Comparison of ENCODE assay signal across 16 cellular contexts in genomic region chr7:90536449-90536848, GRCh38. TPM values are rescaled to one million over a fixed set of nuclear protein-coding genes. Genes with fewer than 3 reads are reported as not detected.
DNase-seq lines count a peak whose midpoint lies in the region; ATAC-seq, FAIRE-seq and TF ChIP-seq lines count a peak whose summit lies in the region.
"Had no signal": no experiment of that assay in that cellular context is flagged by ENCODE, and none has a peak within 500 bp of the region (broad histone marks: within the 10 kb centered on the region; RNA-seq: fewer than 3 reads in every experiment).

No MANE protein-coding gene starts in this region.

- no peak overlapping the region for H2AFZ ChIP-seq in GM12878 (ENCODE audit: control insufficient read depth, low read depth, low read length)

- H3K27me3 Mint-ChIP-seq in immature natural killer cell (ENCODE audit: low read depth in 3 of 3): peaks cover 2 to 5% (median 3%) of the 10 kb centered on the region in 3 donors

- no peaks in the 10 kb centered on the region; a peak in 1 of 4 replicates for H3K27me3 ChIP-seq in GM12878 (replicated peaks in 1 of 2; ENCODE audit: control insufficient read depth in 2 of 2, insufficient read depth in 2 of 2, low read length in 1 of 2)
- H3K27me3 ChIP-seq in transverse colon: no peaks in the 10 kb centered on the region
- H3K27me3 ChIP-seq: gastrocnemius medialis, vagina had no signal

- no peak for FAIRE-seq in GM12878 (lab: Jason Lieb, UNC)

- RAD21 ChIA-PET in GM12878 (lab: Charles Lee; ENCODE audit: unreplicated experiment): no interaction called here

- H3K79me2 ChIP-seq in GM12878 (ENCODE audit: control insufficient read depth, insufficient read depth, low read length): no peaks in the 10 kb centered on the region

- TF ChIP-seq POLR2A in GM12878 (IDR thresholded peaks at IDR 0.05; ENCODE audit: low read depth, low read length) (no peak), transverse colon (IDR thresholded peaks at IDR 0.05) (no peak)

- POLR2A ChIA-PET in GM12878 (lab: Charles Lee): no interaction called here

- SMC1A ChIA-PET in GM12878 (lab: Charles Lee; ENCODE audit: uncharacterized antibody, unreplicated experiment): no interaction called here

- TF ChIP-seq CTCF in GM12878 (IDR thresholded peaks at IDR 0.05 in 2 of 3, conservative IDR thresholded peaks at IDR 0.05 in 1 of 3; ENCODE audit: control insufficient read depth in 2 of 3, extremely low read depth in 1 of 3, insufficient read depth in 1 of 3, low read depth in 3 of 3, low read length in 3 of 3) (no peak), transverse colon (IDR thresholded peaks at IDR 0.05) (no peak)

- in situ Hi-C loops in GM12878 (cut with MboI) (no loop called here), G401 (cut with HindIII; ENCODE audit: low sequenced_read_pairs) (no loop called here), transverse colon (cut with MboI; ENCODE audit: low pct_ligation_motif_present in 1 of 4, low pct_unique_long_range_greater_than_20kb in 1 of 4, low sequenced_read_pairs in 3 of 4) (no loop called here)

- intact Hi-C loops in GM12878 (cut with micrococcal nuclease; ENCODE audit: unreplicated experiment) (no loop called here), transverse colon (cut with DNase I; ENCODE audit: low total_unique reads) (no loop called here)

- no peaks in the 10 kb centered on the region for H3K36me3 Mint-ChIP-seq in immature natural killer cell

- H3K4me1 Mint-ChIP-seq in immature natural killer cell: no peaks in the 10 kb centered on the region
- H3K4me1 Mint-ChIP-seq: neural crest cell had no signal

- H3K9me3 Mint-ChIP-seq in immature natural killer cell: peaks cover 0 to 7% (median 0%) of the 10 kb centered on the region in 6 donors
- H3K9me3 Mint-ChIP-seq: neural crest cell had no signal

- H3K36me3 ChIP-seq in GM12878 (ENCODE audit: control insufficient read depth in 2 of 2, insufficient read depth in 2 of 2, low read length in 1 of 2) (no peaks in the 10 kb centered on the region), transverse colon (no peaks in the 10 kb centered on the region)
- H3K36me3 ChIP-seq: gastrocnemius medialis, vagina had no signal

- CTCF ChIA-PET in GM12878 (lab: Yijun Ruan, JAX): no interaction called here

- H3K4me3 Mint-ChIP-seq in immature natural killer cell: no peak overlapping the region
- H3K4me3 Mint-ChIP-seq: neural crest cell had no signal

- TF ChIP-seq RAD21 in GM12878 (IDR thresholded peaks at IDR 0.05; ENCODE audit: insufficient read depth, low read depth, low read length): no peak

- no peak overlapping the region for H3K27ac ChIP-seq in GM12878 (ENCODE audit: control insufficient read depth, insufficient read depth)
- no peak overlapping the region for H3K27ac ChIP-seq in transverse colon
- H3K27ac ChIP-seq: gastrocnemius medialis, HL-60, vagina had no signal

- H3K4me3 ChIP-seq in GM12878 (no peak overlapping the region), transverse colon (no peak overlapping the region)
- H3K4me3 ChIP-seq: gastrocnemius medialis, vagina had no signal

- H3K4me2 ChIP-seq in GM12878 (ENCODE audit: control insufficient read depth, insufficient read depth): no peak overlapping the region

- H3K27ac Mint-ChIP-seq in immature natural killer cell: no peak overlapping the region

- no TSS peak for BruUV-seq in GM12878 (replicated peaks; lab: Mats Ljungman, UMichigan)

- H4K20me1 ChIP-seq in GM12878 (ENCODE audit: control insufficient read depth, insufficient read depth): no peaks in the 10 kb centered on the region

- TF ChIP-seq EP300 in GM12878 (IDR thresholded peaks at IDR 0.05; ENCODE audit: borderline replicate concordance in 1 of 2, control insufficient read depth in 1 of 2, low read depth in 2 of 2, low read length in 2 of 2): peak in 1 of 2 experiments; percentile 28; a peak in 1 of 4 replicates
- TF ChIP-seq EP300 in transverse colon (IDR thresholded peaks at IDR 0.05; ENCODE audit: low read depth): no peak

- H3K4me1 ChIP-seq in GM12878 (ENCODE audit: control insufficient read depth, insufficient read depth, low read length) (peaks cover 4% of the 10 kb centered on the region; the same call in 1 of the 2 replicates), transverse colon (no peaks in the 10 kb centered on the region)
- H3K4me1 ChIP-seq: gastrocnemius medialis, vagina had no signal

- 0% methylated on average over 3 of the region's 3 CpGs for WGBS in GM12878 (ENCODE audit: insufficient coverage, insufficient replicate concordance, low lambda C conversion rate, missing lambda C conversion rate)
- WGBS in transverse colon (ENCODE audit: low coverage in 1 of 2), 2 donors: 73 to 76% methylated on average over 3 of the region's 3 CpGs

- H3K9ac ChIP-seq in GM12878 (ENCODE audit: control insufficient read depth, insufficient read depth, low read length): no peak overlapping the region

- H3K9me3 ChIP-seq in GM12878 (replicated peaks; ENCODE audit: control insufficient read depth, insufficient read depth, low read length) (no peaks in the 10 kb centered on the region; the same call in 2 of the 3 replicates), transverse colon (no peaks in the 10 kb centered on the region)
- H3K9me3 ChIP-seq: gastrocnemius medialis, vagina had no signal

- peak; percentile 88 for ATAC-seq in GM18861 (IDR thresholded peaks at IDR 0.05; ENCODE audit: unreplicated experiment)
- peak; percentile 69 for ATAC-seq in GM21737 (IDR thresholded peaks at IDR 0.05; ENCODE audit: unreplicated experiment)
- ATAC-seq in HG03342 (IDR thresholded peaks at IDR 0.05; ENCODE audit: unreplicated experiment): peak; percentile 89
- peak; percentile 81 for ATAC-seq in GM12878
- ATAC-seq: gastrocnemius medialis had no signal

- DNase-seq in GM12878 (ENCODE audit: low read depth, low spot score): peak; percentile 25
- DNase-seq in G401 (ENCODE audit: low spot score): no peak
- no peak for DNase-seq in NCI-H1105 treated with DMSO at 0.1 percent for 48 hours (lab: John Stamatoyannopoulos, UW)
- no peak for DNase-seq in transverse colon
- no peak for DNase-seq in immature natural killer cell
- DNase-seq: AML-193; effector CD8-positive, alpha-beta T cell; EL; gastrocnemius medialis; NCI-H510A had no signal

TF ChIP-seq in GM12878, 131 proteins besides CTCF, POLR2A, EP300 and RAD21 (continues in another document):
- TF ChIP-seq POU2F2 (IDR thresholded peaks at IDR 0.05; ENCODE audit: borderline replicate concordance, low read depth, low read length) (no peak), MAX (IDR thresholded peaks at IDR 0.05; ENCODE audit: low read depth, low read length) (no peak), ASH2L (IDR thresholded peaks at IDR 0.05; ENCODE audit: borderline replicate concordance, low read depth) (no peak), FOS (IDR thresholded peaks at IDR 0.05; ENCODE audit: borderline replicate concordance, extremely low read depth, insufficient read length) (no peak), ZNF592 (IDR thresholded peaks at IDR 0.05) (no peak)

RNA-seq across cellular contexts. Expression of gene CDK14, which starts 59.7 kb away (rescaled TPM):
- total RNA-seq in GM12878 (2013; cell fraction: nucleolus; rRNA removed): 204 and 221 TPM in 2 replicates
- total RNA-seq in GM12878 (2014; rRNA removed) (29.6 and 33.3 TPM in 2 replicates), GM12878 (2014; rRNA removed; fragmentation: Illumina TruSeq; extraction: Trizol) (39.3 and 47.1 TPM in 2 replicates), GM12878 (2021) (56.7 and 61.3 TPM in 2 replicates), transverse colon (10 to 100 TPM in 1 of 4 donors, 1 to 10 TPM in 2, under 1 TPM in 1; 0.40 to 15.4 (median 4.8) TPM)
- 4.0 TPM for polyA plus RNA-seq in GM12878 (2011; ENCODE audit: low read depth)
- polyA plus RNA-seq in GM12878 (2011; rRNA removed) (24.3 and 33.2 TPM in 2 replicates), GM12878 (2014; fragmentation: Illumina TruSeq; extraction: Trizol) (30.9 and 31.6 TPM in 2 replicates), GM12878 (2014; fragmentation: Nextera tagmentation; extraction: Ambion mirVana) (1 to 10 TPM; 6.5 to 7.3 TPM), GM12878 (2014; rRNA removed) (14.3 and 16.1 TPM in 2 replicates), GM12878 (2016; fragmentation: Nextera tagmentation; extraction: Ambion mirVana) (10 to 100 TPM; 12.7 to 24.1 TPM), immature natural killer cell (under 1 TPM in 1 of 3 donors, not detected in 2; 0.22 TPM)
- 10.8 and 12.3 TPM in 2 replicates for polyA plus RNA-seq in GM12878 (2011; cell fraction: cytosol; rRNA removed)
- polyA plus RNA-seq in GM12878 (2011; cell fraction: nucleus; rRNA removed): 26.0 and 33.3 TPM in 2 replicates
- 6.8 and 7.4 TPM in 2 replicates for polyA plus RNA-seq in GM12878 (2012)
- 78.9 and 108 TPM in 2 replicates for polyA minus RNA-seq in GM12878 (2011; rRNA and poly(A)+ RNA removed)
- polyA minus RNA-seq in GM12878 (2011; cell fraction: cytosol; rRNA and poly(A)+ RNA removed): 13.1 and 18.1 TPM in 2 replicates
- polyA minus RNA-seq in GM12878 (2011; cell fraction: nucleus; rRNA and poly(A)+ RNA removed): 106 and 146 TPM in 2 replicates
- total RNA-seq in G401 (2014; rRNA removed; shearing (Covaris generic)): not detected in 2 replicates
